9 cellular contexts compared by ENCODE assay signal in the genomic region with DNA sequence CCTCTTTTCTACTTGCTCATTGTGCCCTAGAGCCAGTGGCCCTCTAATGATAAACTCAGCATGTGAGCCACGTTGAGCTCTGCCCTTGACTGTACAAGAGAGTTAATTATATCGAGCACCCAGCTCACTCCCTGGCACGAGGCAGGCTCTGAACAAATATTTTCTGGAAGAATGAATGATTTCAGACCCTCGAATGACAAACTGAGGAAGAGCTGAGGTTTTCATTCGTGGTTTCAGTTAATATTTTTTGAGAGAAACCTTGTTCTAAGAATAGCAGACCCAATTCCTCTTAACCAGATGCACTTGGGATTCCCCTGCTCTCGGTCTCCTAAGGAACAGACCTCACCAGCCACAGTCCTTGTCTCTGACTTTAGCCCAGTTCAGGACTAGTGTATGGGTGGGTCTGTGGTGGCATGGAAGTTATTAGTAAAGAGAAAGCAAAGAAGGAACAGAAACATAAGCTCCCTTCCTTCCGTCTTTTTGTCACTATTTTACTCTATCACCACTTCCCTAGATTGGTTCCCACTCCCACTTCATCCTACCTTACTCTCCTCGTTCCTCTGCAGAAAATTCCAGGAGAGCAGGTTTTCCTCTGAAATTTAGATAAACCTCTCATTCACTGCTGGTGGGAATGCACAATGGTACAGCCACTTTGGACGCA. TPM values are rescaled to one million over a fixed set of nuclear protein-coding genes. Genes with fewer than 3 reads are reported as not detected.
DNase-seq lines count a peak whose midpoint lies in the region; ATAC-seq and TF ChIP-seq lines count a peak whose summit lies in the region.
"Had no signal": no experiment of that assay in that cellular context is flagged by ENCODE, and none has a peak within 500 bp of the region (broad histone marks: within the 10 kb centered on the region; RNA-seq: fewer than 3 reads in every experiment).

No MANE protein-coding gene starts in this region.

- DNase-seq in left lung (no peak), vagina (ENCODE audit: extremely low spot score in 2 of 2) (no peak), amniotic stem cell (lab: John Stamatoyannopoulos, UW) (no peak), foreskin keratinocyte (no peak)
- no peak for DNase-seq in activated T-cell treated with anti-CD3 and anti-CD28 coated beads, Interleukin-2, amount 50 U/mL, for 48 hours
- DNase-seq: hippocampal formation had no signal

- H3K36me3 ChIP-seq in left lung (no peaks in the 10 kb centered on the region), vagina (no peaks in the 10 kb centered on the region)

- no peak overlapping the region for H3K27ac ChIP-seq in left lung
- no peak overlapping the region for H3K27ac ChIP-seq in vagina
- no peak overlapping the region for H3K27ac ChIP-seq in foreskin keratinocyte

- H3K4me3 ChIP-seq in left lung (no peak overlapping the region), vagina (no peak overlapping the region)

- H3K27me3 ChIP-seq in left lung (no peaks in the 10 kb centered on the region), vagina (no peaks in the 10 kb centered on the region), foreskin keratinocyte (no peaks in the 10 kb centered on the region)

- H3K9me3 ChIP-seq in left lung (peaks cover 0 to 4% of the 10 kb centered on the region in 2 donors), vagina (no peaks in the 10 kb centered on the region)

- intact Hi-C loops in left lung (cut with DNase I) = no loop called here
- intact Hi-C loops in vagina (cut with DNase I) = no loop called here

- ATAC-seq in GM18519 (IDR thresholded peaks at IDR 0.05; ENCODE audit: low FRiP score, unreplicated experiment) (peak; percentile 54), GM21576 (IDR thresholded peaks at IDR 0.05; ENCODE audit: unreplicated experiment) (peak; percentile 79), HG03571 (IDR thresholded peaks at IDR 0.05; ENCODE audit: unreplicated experiment) (peak; percentile 85), left lung (peak; percentile 44), foreskin keratinocyte (no peak)

- no peak for TF ChIP-seq POLR2A in vagina (IDR thresholded peaks at IDR 0.05)

- no peak for TF ChIP-seq CTCF in left lung (IDR thresholded peaks at IDR 0.05)
- no peak for TF ChIP-seq CTCF in vagina (IDR thresholded peaks at IDR 0.05)
- TF ChIP-seq CTCF in foreskin keratinocyte (conservative IDR thresholded peaks at IDR 0.05) = no peak

- H3K4me1 ChIP-seq in left lung = peaks cover 0 to 30% of the 10 kb centered on the region in 2 donors
- peaks cover 23% of the 10 kb centered on the region for H3K4me1 ChIP-seq in vagina
- H3K4me1 ChIP-seq in foreskin keratinocyte = peaks cover 17% of the 10 kb centered on the region

RNA-seq across cellular contexts. Expression of gene WDFY2, which starts 22.1 kb away (rescaled TPM):
- total RNA-seq in left lung = 10 to 100 TPM in 1 of 2 donors, 1 to 10 TPM in 1; 9.7 to 15.4 TPM
- 26.3 TPM for total RNA-seq in vagina
- total RNA-seq in foreskin keratinocyte = 21.5 and 23.6 TPM in 2 replicates
- 9.2 and 11.1 TPM in 2 replicates for polyA plus RNA-seq in foreskin keratinocyte
